ENCODE assay signal across 17 cellular contexts in the genomic region with DNA sequence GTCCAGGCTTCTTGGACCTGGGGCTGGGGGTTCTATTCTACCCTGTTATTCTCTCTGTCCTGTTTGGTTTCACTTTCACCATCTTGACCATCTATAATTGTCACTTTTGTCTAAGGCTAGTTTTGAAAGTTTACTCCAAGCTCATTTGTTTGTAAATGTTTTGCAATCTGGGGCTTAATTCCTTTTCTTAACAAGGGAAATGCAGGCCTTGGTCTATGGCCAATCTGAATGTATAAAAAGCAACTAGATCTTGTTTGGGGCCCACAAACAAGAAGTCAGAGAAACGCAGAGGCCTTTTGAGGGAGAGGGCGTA.
DNase-seq lines count a peak whose midpoint lies in the region; ATAC-seq and TF ChIP-seq lines count a peak whose summit lies in the region.
"Had no signal": no experiment of that assay in that cellular context is flagged by ENCODE, and none has a peak within 500 bp of the region (broad histone marks: within the 10 kb centered on the region; RNA-seq: fewer than 3 reads in every experiment).

No MANE protein-coding gene starts in this region.

- H3K27me3 ChIP-seq in heart left ventricle (no peaks in the 10 kb centered on the region), adrenal gland (no peaks in the 10 kb centered on the region), iPS-20b (ENCODE audit: insufficient read depth, low read length) (no peaks in the 10 kb centered on the region), upper lobe of left lung (no peaks in the 10 kb centered on the region), tibial nerve (no peaks in the 10 kb centered on the region)
- H3K27me3 ChIP-seq: brain microvascular endothelial cell, dorsolateral prefrontal cortex had no signal

- H3K27ac ChIP-seq in heart left ventricle (peak overlapping the region in 7 of 12 donors; percentile 21 to 70 (median 61)), adrenal gland (peak overlapping the region in 3 of 5 donors; percentile 42 to 61 (median 50)), iPS-20b (ENCODE audit: low read length) (no peak overlapping the region), upper lobe of left lung (peak overlapping the region in 3 of 4 donors; percentile 38 to 81 (median 67)), tibial nerve (no peak overlapping the region)
- H3K27ac ChIP-seq: brain microvascular endothelial cell had no signal

- H3K4me3 ChIP-seq in heart left ventricle = peak overlapping the region in 2 of 12 donors; percentile 7 to 33
- H3K4me3 ChIP-seq in adrenal gland = peak overlapping the region in 1 of 4 donors; percentile 39
- H3K4me3 ChIP-seq in iPS-20b (ENCODE audit: low read length) = peak overlapping the region; percentile 33; the same call in 1 of the 2 replicates
- peak overlapping the region in 3 of 4 donors; percentile 3 to 17 (median 13) for H3K4me3 ChIP-seq in upper lobe of left lung
- H3K4me3 ChIP-seq in tibial nerve = no peak overlapping the region

- TF ChIP-seq POLR2A in heart left ventricle (IDR thresholded peaks at IDR 0.05) = no peak
- no peak for TF ChIP-seq POLR2A in adrenal gland (IDR thresholded peaks at IDR 0.05)
- no peak for TF ChIP-seq POLR2A in upper lobe of left lung (IDR thresholded peaks at IDR 0.05)
- no peak for TF ChIP-seq POLR2A in tibial nerve (IDR thresholded peaks at IDR 0.05)

- no peak for ATAC-seq in heart left ventricle
- ATAC-seq in Right ventricle myocardium inferior = no peak
- no peak for ATAC-seq in upper lobe of left lung (ENCODE audit: low FRiP score in 2 of 2)
- no peak for ATAC-seq in GM19452 (IDR thresholded peaks at IDR 0.05; ENCODE audit: unreplicated experiment)
- ATAC-seq: activated CD4-positive, alpha-beta T cell treated with anti-CD3 and anti-CD28 coated beads for 36 hours had no signal

- no peak for TF ChIP-seq CTCF in heart left ventricle (IDR thresholded peaks at IDR 0.05)
- TF ChIP-seq CTCF in adrenal gland (IDR thresholded peaks at IDR 0.05) = no peak
- TF ChIP-seq CTCF in upper lobe of left lung (IDR thresholded peaks at IDR 0.05) = no peak
- no peak for TF ChIP-seq CTCF in tibial nerve (IDR thresholded peaks at IDR 0.05)

- H3K9ac ChIP-seq in iPS-20b (ENCODE audit: low read depth, low read length) = no peak overlapping the region

- WGBS in heart left ventricle, 4 donors = 74 to 91% (median 84%) methylated on average over 2 of the region's 2 CpGs
- 77 to 82% (median 80%) methylated on average over 2 of the region's 2 CpGs for WGBS in adrenal gland, 4 donors
- 45 to 57% methylated on average over 2 of the region's 2 CpGs for WGBS in upper lobe of left lung, 2 donors
- 56 to 64% methylated on average over 2 of the region's 2 CpGs for WGBS in tibial nerve, 2 donors

- peaks cover 0 to 55% (median 35%) of the 10 kb centered on the region in 12 donors for H3K4me1 ChIP-seq in heart left ventricle
- peaks cover 28 to 44% of the 10 kb centered on the region in 2 donors for H3K4me1 ChIP-seq in adrenal gland (replicated peaks in 1 of 2)
- peaks cover 18% of the 10 kb centered on the region; the same call in 1 of the 2 replicates for H3K4me1 ChIP-seq in iPS-20b (ENCODE audit: insufficient read depth, low read length)
- peaks cover 9 to 30% (median 23%) of the 10 kb centered on the region in 4 donors for H3K4me1 ChIP-seq in upper lobe of left lung
- H3K4me1 ChIP-seq in tibial nerve = peaks cover 0 to 48% (median 11%) of the 10 kb centered on the region in 4 donors

- intact Hi-C loops in heart left ventricle (cut with DNase I) (loop anchor here (5.0 to 10.0 kb wide), 15 partner anchors 113 to 836 kb away; a partner anchor contains a TSS), Right ventricle myocardium inferior (cut with DNase I) (loop anchor here (5.0 to 10.0 kb wide), 3 partner anchors 118 to 816 kb away; no protein-coding TSS in a partner anchor), adrenal gland (cut with DNase I) (loop anchor here in 1 of 2 donors (5.0 to 10.0 kb wide), 2 partner anchors 243 to 816 kb away; no protein-coding TSS in a partner anchor)

- H3K9me3 ChIP-seq in heart left ventricle = no peaks in the 10 kb centered on the region
- H3K9me3 ChIP-seq in adrenal gland (replicated peaks in 1 of 3) = no peaks in the 10 kb centered on the region
- no peaks in the 10 kb centered on the region for H3K9me3 ChIP-seq in iPS-20b (ENCODE audit: insufficient read depth, low read depth, low read length)
- H3K9me3 ChIP-seq in upper lobe of left lung = no peaks in the 10 kb centered on the region
- no peaks in the 10 kb centered on the region for H3K9me3 ChIP-seq in tibial nerve

- TF ChIP-seq EP300 in upper lobe of left lung (IDR thresholded peaks at IDR 0.05) = no peak
- TF ChIP-seq EP300 in tibial nerve (IDR thresholded peaks at IDR 0.05) = no peak

- DNase-seq in heart left ventricle = no peak
- no peak for DNase-seq in Right ventricle myocardium inferior (ENCODE audit: missing footprints)
- DNase-seq in adrenal gland = no peak
- DNase-seq in upper lobe of left lung = no peak
- no peak for DNase-seq in tibial nerve (ENCODE audit: low spot score in 2 of 2)
- no peak for DNase-seq in GM19240 (ENCODE audit: insufficient read length, low spot score)
- DNase-seq: activated CD4-positive, alpha-beta T cell treated with anti-CD3 and anti-CD28 coated beads for 36 hours; activated naive CD4-positive, alpha-beta T cell treated with anti-CD3 and anti-CD28 coated beads, Interleukin-2, amount 50 U/mL, for 16 hours; brain microvascular endothelial cell; CD4-positive, CD25-positive, alpha-beta regulatory T cell; DMS79; dorsolateral prefrontal cortex; naive B cell; NCI-H774; stimulated activated naive CD4-positive, alpha-beta T cell treated with Interleukin-2 at 50 U/mL for 16 hours had no signal

- H3K36me3 ChIP-seq in heart left ventricle = no peaks in the 10 kb centered on the region
- H3K36me3 ChIP-seq in adrenal gland (replicated peaks in 1 of 2) = no peaks in the 10 kb centered on the region
- H3K36me3 ChIP-seq in iPS-20b (ENCODE audit: insufficient read depth, low read depth, low read length) = no peaks in the 10 kb centered on the region
- H3K36me3 ChIP-seq in upper lobe of left lung = no peaks in the 10 kb centered on the region
- no peaks in the 10 kb centered on the region for H3K36me3 ChIP-seq in tibial nerve
- H3K36me3 ChIP-seq: brain microvascular endothelial cell had no signal

Comparison
In these comparisons a context has a peak if more than half of its experiments do, and no peak if none do; other contexts are left out.
1. H3K27ac ChIP-seq: peak in heart left ventricle (7 of 12), adrenal gland (3 of 5) and upper lobe of left lung (3 of 4); none in iPS-20b (single experiment) and tibial nerve (0 of 4).
2. H3K4me3 ChIP-seq: peak in iPS-20b (single experiment) and upper lobe of left lung (3 of 4); none in tibial nerve (0 of 4).